Comparison of ENCODE assay signal across 1 cellular context in the genomic region with DNA sequence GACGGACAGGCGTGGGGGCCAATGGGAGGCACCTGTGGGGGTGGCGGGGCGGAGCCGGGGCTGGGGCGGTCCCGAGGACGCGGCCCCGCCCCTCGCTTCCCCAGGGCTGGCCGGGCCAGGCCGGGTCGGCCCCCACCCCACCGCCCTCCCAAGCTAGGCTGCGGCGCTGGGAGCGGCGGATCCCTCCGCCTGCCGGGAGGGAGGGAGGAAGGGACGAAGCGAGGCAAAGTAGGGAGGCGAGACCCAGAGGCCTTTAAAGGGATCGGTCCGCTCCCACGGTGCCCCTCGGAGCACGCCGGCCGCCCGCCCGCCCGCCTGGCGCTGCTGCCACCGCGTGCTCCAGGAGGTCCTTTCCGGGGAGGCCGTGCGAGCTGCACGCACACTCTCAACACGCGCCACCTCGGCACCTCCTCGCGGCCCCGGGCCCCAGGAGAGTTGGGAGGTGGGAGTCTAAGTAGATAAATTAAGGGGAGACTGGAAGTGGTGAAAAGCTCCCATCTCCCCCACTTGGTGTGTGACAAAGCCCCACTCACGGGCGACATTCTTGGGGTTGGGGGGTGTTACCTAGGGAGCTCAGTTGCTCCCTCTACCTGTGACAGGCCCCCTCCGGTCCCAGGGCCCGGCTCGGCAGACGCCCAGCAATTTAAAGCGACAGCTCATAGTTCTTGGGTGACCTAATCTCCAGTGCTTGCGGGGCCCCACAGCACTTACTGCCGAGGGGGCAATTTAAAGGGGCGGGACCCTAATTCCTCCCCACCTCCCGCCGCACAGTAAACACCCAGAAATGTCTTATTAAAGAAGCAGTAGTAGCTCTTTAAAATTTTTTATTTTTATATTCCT.
TF ChIP-seq lines count a peak whose summit lies in the region.

No MANE protein-coding gene starts in this region.

TF ChIP-seq in HCT116, 20 proteins besides CTCF, POLR2A, EP300 and RAD21 (continued from another document):
- TF ChIP-seq, protein P1, sequence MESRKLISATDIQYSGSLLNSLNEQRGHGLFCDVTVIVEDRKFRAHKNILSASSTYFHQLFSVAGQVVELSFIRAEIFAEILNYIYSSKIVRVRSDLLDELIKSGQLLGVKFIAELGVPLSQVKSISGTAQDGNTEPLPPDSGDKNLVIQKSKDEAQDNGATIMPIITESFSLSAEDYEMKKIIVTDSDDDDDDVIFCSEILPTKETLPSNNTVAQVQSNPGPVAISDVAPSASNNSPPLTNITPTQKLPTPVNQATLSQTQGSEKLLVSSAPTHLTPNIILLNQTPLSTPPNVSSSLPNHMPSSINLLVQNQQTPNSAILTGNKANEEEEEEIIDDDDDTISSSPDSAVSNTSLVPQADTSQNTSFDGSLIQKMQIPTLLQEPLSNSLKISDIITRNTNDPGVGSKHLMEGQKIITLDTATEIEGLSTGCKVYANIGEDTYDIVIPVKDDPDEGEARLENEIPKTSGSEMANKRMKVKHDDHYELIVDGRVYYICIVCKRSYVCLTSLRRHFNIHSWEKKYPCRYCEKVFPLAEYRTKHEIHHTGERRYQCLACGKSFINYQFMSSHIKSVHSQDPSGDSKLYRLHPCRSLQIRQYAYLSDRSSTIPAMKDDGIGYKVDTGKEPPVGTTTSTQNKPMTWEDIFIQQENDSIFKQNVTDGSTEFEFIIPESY (IDR thresholded peaks at IDR 0.05; ENCODE audit: extremely low read depth, insufficient replicate concordance, low read length) = no peak
- peak; percentile 49; the same call in 1 of the 2 replicates for TF ChIP-seq POLR2AphosphoS5 (IDR thresholded peaks at IDR 0.05; ENCODE audit: low read depth, low read length)
